9 cellular contexts compared by ENCODE assay signal in the genomic region with DNA sequence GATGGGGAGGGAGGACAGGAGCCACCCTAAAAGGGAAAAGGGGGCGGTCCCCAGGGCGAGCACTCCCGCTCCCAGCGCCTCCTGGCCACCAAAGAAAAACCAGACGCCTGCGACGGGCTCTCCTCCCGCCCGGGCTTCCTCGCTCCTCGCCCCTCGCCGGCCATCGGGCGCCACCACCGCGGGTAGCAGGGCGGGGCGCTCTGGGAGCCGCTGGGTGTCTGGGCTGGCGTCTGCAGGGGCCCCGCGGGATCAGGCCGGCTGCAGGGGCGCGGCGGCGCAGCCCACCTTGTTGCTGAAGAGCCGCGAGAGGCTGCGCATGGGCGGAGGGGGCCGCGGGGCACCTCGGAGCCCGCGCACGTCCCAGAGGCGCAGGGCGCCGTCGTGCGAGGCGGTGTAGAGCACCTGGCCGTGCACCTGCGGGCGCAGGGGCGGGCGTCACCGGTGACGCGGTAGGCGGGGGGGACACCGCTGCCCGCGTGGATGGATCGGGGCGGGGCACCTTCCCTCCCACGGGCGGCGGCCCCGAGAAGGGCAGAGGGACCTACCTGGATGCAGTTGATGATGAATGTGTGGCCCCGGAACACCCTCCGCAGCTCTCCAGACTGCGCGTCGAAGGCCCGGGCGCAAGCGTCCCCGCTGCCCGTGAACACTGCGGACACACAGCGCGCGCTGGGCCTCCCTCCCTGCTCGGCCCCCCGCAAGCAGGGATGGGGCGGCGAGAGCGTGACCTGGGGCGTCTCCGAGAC. TPM values are rescaled to one million over a fixed set of nuclear protein-coding genes. Genes with fewer than 3 reads are reported as not detected.
A peak's percentile ranks its signal among the peaks of the same experiment; 100 is the strongest.
DNase-seq lines count a peak whose midpoint lies in the region; ATAC-seq, FAIRE-seq and TF ChIP-seq lines count a peak whose summit lies in the region.
"Had no signal": no experiment of that assay in that cellular context is flagged by ENCODE, and none has a peak within 500 bp of the region (broad histone marks: within the 10 kb centered on the region; RNA-seq: fewer than 3 reads in every experiment).

No MANE protein-coding gene starts in this region.

- no peak overlapping the region for H3K27ac Mint-ChIP-seq in endothelial cell (ENCODE audit: unreplicated experiment)

- H3K4me3 Mint-ChIP-seq in endothelial cell (ENCODE audit: unreplicated experiment): no peak overlapping the region

- H3K36me3 ChIP-seq in testis (ENCODE audit: low read depth, missing control alignments): no peaks in the 10 kb centered on the region

- H3K4me1 ChIP-seq in A549 (0 out of 3 replicates have a peak, but pooled peaks cover 5% of the 10 kb centered on the region), testis (peaks cover 14% of the 10 kb centered on the region)

- ATAC-seq in A549: peak in 1 of 2 experiments; percentile 16; a peak in 3 of 6 replicates
- ATAC-seq in HG02759 (IDR thresholded peaks at IDR 0.05; ENCODE audit: unreplicated experiment): peak; percentile 49
- ATAC-seq in left colon: peak; percentile 54

- TF ChIP-seq RAD21 in A549 (conservative IDR thresholded peaks at IDR 0.05 in 1 of 2, IDR thresholded peaks at IDR 0.05 in 1 of 2): no peak

- TF ChIP-seq POLR2A in A549 (IDR thresholded peaks at IDR 0.05; ENCODE audit: low read length) (no peak), testis (IDR thresholded peaks at IDR 0.05) (no peak)

- TF ChIP-seq CTCF in A549 (IDR thresholded peaks at IDR 0.05): no peak
- no peak for TF ChIP-seq CTCF in testis (IDR thresholded peaks at IDR 0.05)
- TF ChIP-seq CTCF in endothelial cell (IDR thresholded peaks at IDR 0.05; ENCODE audit: unreplicated experiment): no peak

- 66% methylated on average over 47 of the region's 83 CpGs for WGBS in A549 (ENCODE audit: missing lambda C conversion rate)
- WGBS in testis, 2 donors: 5 to 21% methylated on average over 11 to 51 of the region's 83 CpGs

- POLR2A ChIA-PET in A549 (lab: Yijun Ruan, JAX): no interaction called here

- no peaks in the 10 kb centered on the region for H3K27me3 ChIP-seq in testis

- H3K9me3 Mint-ChIP-seq in endothelial cell (ENCODE audit: unreplicated experiment): no peaks in the 10 kb centered on the region

- peaks cover 6% of the 10 kb centered on the region for H3K4me1 Mint-ChIP-seq in endothelial cell (ENCODE audit: unreplicated experiment)

- H3K9me3 ChIP-seq in A549: no peaks in the 10 kb centered on the region
- H3K9me3 ChIP-seq in testis: no peaks in the 10 kb centered on the region

- CTCF ChIA-PET in A549 (lab: Yijun Ruan, JAX): interaction anchor here (1.2 to 21.5 kb wide), 3 partner anchors 13 to 66 kb away, joined by 4 to 438 read pairs (median 24); a partner anchor contains a TSS

- intact Hi-C loops in left colon (cut with DNase I, micrococcal nuclease): no loop called here
- intact Hi-C loops in testis (cut with DNase I; ENCODE audit: low total_unique reads): no loop called here

- no peak for FAIRE-seq in A549 (lab: Jason Lieb, UNC)

- TF ChIP-seq EP300 in A549 (IDR thresholded peaks at IDR 0.05): no peak

- DNase-seq in A549 (ENCODE audit: low read depth in 1 of 2, low spot score in 1 of 2) (no peak), left colon (no peak), testis (no peak), NCI-H187 treated with DMSO at 0.1 percent for 48 hours (lab: John Stamatoyannopoulos, UW) (no peak), endothelial cell (ENCODE audit: low spot score) (no peak), SIG-M5 treated with dmso at 0.1 percent for 504 hours (lab: John Stamatoyannopoulos, UW; ENCODE audit: unreplicated experiment) (no peak)
- peak; percentile 47 for DNase-seq in activated T-helper 9 cell treated with anti-CD3 and anti-CD28 coated beads, Interleukin-2, amount 50 U/mL, for 16 hours (ENCODE audit: low read depth)

- H3K27ac ChIP-seq in A549 (no peak overlapping the region; a peak in 1 of 6 replicates), testis (no peak overlapping the region)
- H3K27ac ChIP-seq: parathyroid adenoma had no signal

- H3K4me2 ChIP-seq in A549: peak overlapping the region; percentile 57

- H3K4me3 ChIP-seq in A549: peak overlapping the region; percentile 18; the same call in 2 of the 3 replicates
- peak overlapping the region; percentile 18 to 43 for H3K4me3 ChIP-seq in testis

- peaks cover 35% of the 10 kb centered on the region for H3K36me3 Mint-ChIP-seq in endothelial cell (ENCODE audit: low read depth, unreplicated experiment)

- H3K27me3 Mint-ChIP-seq in endothelial cell (ENCODE audit: unreplicated experiment): peaks cover 19% of the 10 kb centered on the region

TF ChIP-seq in A549, 52 proteins besides CTCF, POLR2A, EP300 and RAD21 (continues in another document):
- TF ChIP-seq, protein P1, sequence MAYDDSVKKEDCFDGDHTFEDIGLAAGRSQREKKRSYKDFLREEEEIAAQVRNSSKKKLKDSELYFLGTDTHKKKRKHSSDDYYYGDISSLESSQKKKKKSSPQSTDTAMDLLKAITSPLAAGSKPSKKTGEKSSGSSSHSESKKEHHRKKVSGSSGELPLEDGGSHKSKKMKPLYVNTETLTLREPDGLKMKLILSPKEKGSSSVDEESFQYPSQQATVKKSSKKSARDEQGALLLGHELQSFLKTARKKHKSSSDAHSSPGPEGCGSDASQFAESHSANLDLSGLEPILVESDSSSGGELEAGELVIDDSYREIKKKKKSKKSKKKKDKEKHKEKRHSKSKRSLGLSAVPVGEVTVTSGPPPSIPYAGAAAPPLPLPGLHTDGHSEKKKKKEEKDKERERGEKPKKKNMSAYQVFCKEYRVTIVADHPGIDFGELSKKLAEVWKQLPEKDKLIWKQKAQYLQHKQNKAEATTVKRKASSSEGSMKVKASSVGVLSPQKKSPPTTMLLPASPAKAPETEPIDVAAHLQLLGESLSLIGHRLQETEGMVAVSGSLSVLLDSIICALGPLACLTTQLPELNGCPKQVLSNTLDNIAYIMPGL (CRISPR knock-in tag; IDR thresholded peaks at IDR 0.05; ENCODE audit: borderline replicate concordance): no peak
- no peak for TF ChIP-seq SMC3 (IDR thresholded peaks at IDR 0.05)
- no peak for TF ChIP-seq ZFP36 (IDR thresholded peaks at IDR 0.05; ENCODE audit: borderline replicate concordance, partially characterized antibody)
- TF ChIP-seq, protein P2, sequence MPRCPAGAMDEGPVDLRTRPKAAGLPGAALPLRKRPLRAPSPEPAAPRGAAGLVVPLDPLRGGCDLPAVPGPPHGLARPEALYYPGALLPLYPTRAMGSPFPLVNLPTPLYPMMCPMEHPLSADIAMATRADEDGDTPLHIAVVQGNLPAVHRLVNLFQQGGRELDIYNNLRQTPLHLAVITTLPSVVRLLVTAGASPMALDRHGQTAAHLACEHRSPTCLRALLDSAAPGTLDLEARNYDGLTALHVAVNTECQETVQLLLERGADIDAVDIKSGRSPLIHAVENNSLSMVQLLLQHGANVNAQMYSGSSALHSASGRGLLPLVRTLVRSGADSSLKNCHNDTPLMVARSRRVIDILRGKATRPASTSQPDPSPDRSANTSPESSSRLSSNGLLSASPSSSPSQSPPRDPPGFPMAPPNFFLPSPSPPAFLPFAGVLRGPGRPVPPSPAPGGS (IDR thresholded peaks at IDR 0.05): no peak
- TF ChIP-seq FOSL2 (IDR thresholded peaks at IDR 0.05): no peak
- TF ChIP-seq FOSL2 (CRISPR knock-in tag; IDR thresholded peaks at IDR 0.05): no peak
- no peak for TF ChIP-seq ZNF302 (CRISPR knock-in tag; IDR thresholded peaks at IDR 0.05)
- TF ChIP-seq, protein P3, sequence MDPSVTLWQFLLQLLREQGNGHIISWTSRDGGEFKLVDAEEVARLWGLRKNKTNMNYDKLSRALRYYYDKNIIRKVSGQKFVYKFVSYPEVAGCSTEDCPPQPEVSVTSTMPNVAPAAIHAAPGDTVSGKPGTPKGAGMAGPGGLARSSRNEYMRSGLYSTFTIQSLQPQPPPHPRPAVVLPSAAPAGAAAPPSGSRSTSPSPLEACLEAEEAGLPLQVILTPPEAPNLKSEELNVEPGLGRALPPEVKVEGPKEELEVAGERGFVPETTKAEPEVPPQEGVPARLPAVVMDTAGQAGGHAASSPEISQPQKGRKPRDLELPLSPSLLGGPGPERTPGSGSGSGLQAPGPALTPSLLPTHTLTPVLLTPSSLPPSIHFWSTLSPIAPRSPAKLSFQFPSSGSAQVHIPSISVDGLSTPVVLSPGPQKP (IDR thresholded peaks at IDR 0.05; ENCODE audit: low read depth, low read length): no peak
- TF ChIP-seq, protein P4, sequence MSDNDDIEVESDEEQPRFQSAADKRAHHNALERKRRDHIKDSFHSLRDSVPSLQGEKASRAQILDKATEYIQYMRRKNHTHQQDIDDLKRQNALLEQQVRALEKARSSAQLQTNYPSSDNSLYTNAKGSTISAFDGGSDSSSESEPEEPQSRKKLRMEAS (IDR thresholded peaks at IDR 0.05): no peak

RNA-seq across cellular contexts. Expression of a gene that starts 28.3 kb away (rescaled TPM):
- polyA plus RNA-seq in A549 (2011; rRNA removed) (0.19 and 0.44 TPM in 2 replicates), A549 (2017; fragmentation: RNase III; extraction: RNeasy Plus Mini Kit Qiagen cat#74134 plus additional on column Dnase treatment) (0.17 to 0.28 TPM (median 0.18 TPM) in 3 replicates), testis (ENCODE audit: insufficient read depth, low read depth, low replicate concordance) (2.8 TPM)
- polyA plus RNA-seq in A549 (2012; cell fraction: cytosol; rRNA removed): 0.12 and 0.13 TPM in 2 replicates
- polyA plus RNA-seq in A549 (2012; cell fraction: nucleus; rRNA removed): 1.1 and 1.3 TPM in 2 replicates
- polyA minus RNA-seq in A549 (2011; rRNA and poly(A)+ RNA removed): 1.0 and 1.4 TPM in 2 replicates
- total RNA-seq in left colon (1 to 10 TPM in 1 of 2 donors, under 1 TPM in 1; 0.85 to 2.8 TPM), testis (10 to 100 TPM in 1 of 2 donors, 1 to 10 TPM in 1; 9.6 to 20.3 TPM), endothelial cell (ENCODE audit: unreplicated experiment) (57.0 TPM)

RNA-seq across cellular contexts. Expression of a gene that starts 39.9 kb away (rescaled TPM):
- polyA plus RNA-seq in A549 (2011; rRNA removed): 65.6 and 105 TPM in 2 replicates
- 26.2 and 28.3 TPM in 2 replicates for polyA plus RNA-seq in A549 (2012; cell fraction: cytosol; rRNA removed)
- polyA plus RNA-seq in A549 (2012; cell fraction: nucleus; rRNA removed): 34.2 and 37.4 TPM in 2 replicates
- 42.5 to 45.1 TPM (median 45.0 TPM) in 3 replicates for polyA plus RNA-seq in A549 (2017; fragmentation: RNase III; extraction: RNeasy Plus Mini Kit Qiagen cat#74134 plus additional on column Dnase treatment)
- 32.4 and 36.7 TPM in 2 replicates for polyA minus RNA-seq in A549 (2011; rRNA and poly(A)+ RNA removed)
- total RNA-seq in left colon: 10 to 100 TPM; 50.7 to 53.3 TPM
- 10 to 100 TPM; 57.9 to 59.6 TPM for total RNA-seq in testis
- 140 TPM for polyA plus RNA-seq in testis (ENCODE audit: insufficient read depth, low read depth, low replicate concordance)
- 41.5 TPM for total RNA-seq in endothelial cell (ENCODE audit: unreplicated experiment)

RNA-seq across cellular contexts. Expression of a gene that starts 58.4 kb away (rescaled TPM):
- polyA plus RNA-seq in A549 (2011; rRNA removed) (not detected in 2 replicates), A549 (2017; fragmentation: RNase III; extraction: RNeasy Plus Mini Kit Qiagen cat#74134 plus additional on column Dnase treatment) (0.07 TPM in 1 of 3 replicates, not detected in the others), testis (ENCODE audit: insufficient read depth, low read depth, low replicate concordance) (0.44 TPM)
- polyA plus RNA-seq in A549 (2012; cell fraction: cytosol; rRNA removed): 0.06 TPM in 1 of 2 replicates, not detected in the other
- polyA plus RNA-seq in A549 (2012; cell fraction: nucleus; rRNA removed): 0.11 TPM in 1 of 2 replicates, not detected in the other
- polyA minus RNA-seq in A549 (2011; rRNA and poly(A)+ RNA removed): 0.15 TPM in 1 of 2 replicates, not detected in the other
- total RNA-seq in left colon (under 1 TPM in 1 of 2 donors, not detected in 1; 0.15 TPM), testis (1 to 10 TPM in 1 of 2 donors, under 1 TPM in 1; 0.62 to 1.7 TPM), endothelial cell (ENCODE audit: unreplicated experiment) (not detected)
